ENCODE assay signal across 1 cellular context in the genomic region with DNA sequence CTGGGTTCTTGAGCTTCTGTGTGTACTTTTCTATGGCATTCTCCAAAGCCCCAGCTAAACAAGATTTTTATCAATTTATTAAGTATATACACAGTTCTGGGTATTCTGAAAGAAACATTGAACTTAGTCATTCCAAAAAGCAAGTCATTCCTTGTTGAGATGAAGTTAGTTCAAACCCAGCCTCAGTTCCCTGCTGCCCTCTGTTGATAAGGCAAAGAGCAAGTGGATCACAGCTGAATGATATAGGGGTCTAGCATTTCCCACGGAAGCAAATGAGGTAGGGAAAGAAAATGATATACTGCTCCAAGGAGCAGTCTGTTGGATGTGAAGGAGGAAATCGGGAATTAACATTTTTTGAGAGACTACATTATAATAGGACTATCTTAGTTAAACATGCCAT.
TF ChIP-seq lines count a peak whose summit lies in the region.

No MANE protein-coding gene starts in this region.

TF ChIP-seq in WTC11, 78 proteins besides CTCF, POLR2A, EP300 and RAD21 (continued from another document):
- TF ChIP-seq, protein P1, sequence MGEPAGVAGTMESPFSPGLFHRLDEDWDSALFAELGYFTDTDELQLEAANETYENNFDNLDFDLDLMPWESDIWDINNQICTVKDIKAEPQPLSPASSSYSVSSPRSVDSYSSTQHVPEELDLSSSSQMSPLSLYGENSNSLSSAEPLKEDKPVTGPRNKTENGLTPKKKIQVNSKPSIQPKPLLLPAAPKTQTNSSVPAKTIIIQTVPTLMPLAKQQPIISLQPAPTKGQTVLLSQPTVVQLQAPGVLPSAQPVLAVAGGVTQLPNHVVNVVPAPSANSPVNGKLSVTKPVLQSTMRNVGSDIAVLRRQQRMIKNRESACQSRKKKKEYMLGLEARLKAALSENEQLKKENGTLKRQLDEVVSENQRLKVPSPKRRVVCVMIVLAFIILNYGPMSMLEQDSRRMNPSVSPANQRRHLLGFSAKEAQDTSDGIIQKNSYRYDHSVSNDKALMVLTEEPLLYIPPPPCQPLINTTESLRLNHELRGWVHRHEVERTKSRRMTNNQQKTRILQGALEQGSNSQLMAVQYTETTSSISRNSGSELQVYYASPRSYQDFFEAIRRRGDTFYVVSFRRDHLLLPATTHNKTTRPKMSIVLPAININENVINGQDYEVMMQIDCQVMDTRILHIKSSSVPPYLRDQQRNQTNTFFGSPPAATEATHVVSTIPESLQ (CRISPR knock-in tag; IDR thresholded peaks at IDR 0.05), result no peak
- TF ChIP-seq, protein P2, sequence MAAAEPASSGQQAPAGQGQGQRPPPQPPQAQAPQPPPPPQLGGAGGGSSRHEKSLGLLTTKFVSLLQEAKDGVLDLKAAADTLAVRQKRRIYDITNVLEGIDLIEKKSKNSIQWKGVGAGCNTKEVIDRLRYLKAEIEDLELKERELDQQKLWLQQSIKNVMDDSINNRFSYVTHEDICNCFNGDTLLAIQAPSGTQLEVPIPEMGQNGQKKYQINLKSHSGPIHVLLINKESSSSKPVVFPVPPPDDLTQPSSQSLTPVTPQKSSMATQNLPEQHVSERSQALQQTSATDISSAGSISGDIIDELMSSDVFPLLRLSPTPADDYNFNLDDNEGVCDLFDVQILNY (CRISPR knock-in tag; IDR thresholded peaks at IDR 0.05), result no peak
- TF ChIP-seq ZNF317 (CRISPR knock-in tag; IDR thresholded peaks at IDR 0.05; ENCODE audit: borderline replicate concordance, low read depth) (no peak), CBFB (CRISPR knock-in tag; IDR thresholded peaks at IDR 0.05; ENCODE audit: low read depth) (no peak), SMAD3 (CRISPR knock-in tag; IDR thresholded peaks at IDR 0.05; ENCODE audit: borderline replicate concordance) (no peak), IRF2 (CRISPR knock-in tag; IDR thresholded peaks at IDR 0.05; ENCODE audit: borderline replicate concordance, low read depth) (no peak), HMGA2 (CRISPR knock-in tag; IDR thresholded peaks at IDR 0.05) (no peak), TCF7 (CRISPR knock-in tag; IDR thresholded peaks at IDR 0.05; ENCODE audit: low read depth) (no peak), TP53 (CRISPR knock-in tag; IDR thresholded peaks at IDR 0.05) (no peak), ELF4 (CRISPR knock-in tag; IDR thresholded peaks at IDR 0.05; ENCODE audit: low read depth) (no peak), JUN (CRISPR knock-in tag; IDR thresholded peaks at IDR 0.05) (no peak), OVOL2 (CRISPR knock-in tag; IDR thresholded peaks at IDR 0.05; ENCODE audit: borderline replicate concordance) (no peak), ZNF671 (CRISPR knock-in tag; IDR thresholded peaks at IDR 0.05) (no peak)
- TF ChIP-seq, protein P3, sequence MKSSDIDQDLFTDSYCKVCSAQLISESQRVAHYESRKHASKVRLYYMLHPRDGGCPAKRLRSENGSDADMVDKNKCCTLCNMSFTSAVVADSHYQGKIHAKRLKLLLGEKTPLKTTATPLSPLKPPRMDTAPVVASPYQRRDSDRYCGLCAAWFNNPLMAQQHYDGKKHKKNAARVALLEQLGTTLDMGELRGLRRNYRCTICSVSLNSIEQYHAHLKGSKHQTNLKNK (CRISPR knock-in tag; IDR thresholded peaks at IDR 0.05), result no peak
- TF ChIP-seq, protein P4, sequence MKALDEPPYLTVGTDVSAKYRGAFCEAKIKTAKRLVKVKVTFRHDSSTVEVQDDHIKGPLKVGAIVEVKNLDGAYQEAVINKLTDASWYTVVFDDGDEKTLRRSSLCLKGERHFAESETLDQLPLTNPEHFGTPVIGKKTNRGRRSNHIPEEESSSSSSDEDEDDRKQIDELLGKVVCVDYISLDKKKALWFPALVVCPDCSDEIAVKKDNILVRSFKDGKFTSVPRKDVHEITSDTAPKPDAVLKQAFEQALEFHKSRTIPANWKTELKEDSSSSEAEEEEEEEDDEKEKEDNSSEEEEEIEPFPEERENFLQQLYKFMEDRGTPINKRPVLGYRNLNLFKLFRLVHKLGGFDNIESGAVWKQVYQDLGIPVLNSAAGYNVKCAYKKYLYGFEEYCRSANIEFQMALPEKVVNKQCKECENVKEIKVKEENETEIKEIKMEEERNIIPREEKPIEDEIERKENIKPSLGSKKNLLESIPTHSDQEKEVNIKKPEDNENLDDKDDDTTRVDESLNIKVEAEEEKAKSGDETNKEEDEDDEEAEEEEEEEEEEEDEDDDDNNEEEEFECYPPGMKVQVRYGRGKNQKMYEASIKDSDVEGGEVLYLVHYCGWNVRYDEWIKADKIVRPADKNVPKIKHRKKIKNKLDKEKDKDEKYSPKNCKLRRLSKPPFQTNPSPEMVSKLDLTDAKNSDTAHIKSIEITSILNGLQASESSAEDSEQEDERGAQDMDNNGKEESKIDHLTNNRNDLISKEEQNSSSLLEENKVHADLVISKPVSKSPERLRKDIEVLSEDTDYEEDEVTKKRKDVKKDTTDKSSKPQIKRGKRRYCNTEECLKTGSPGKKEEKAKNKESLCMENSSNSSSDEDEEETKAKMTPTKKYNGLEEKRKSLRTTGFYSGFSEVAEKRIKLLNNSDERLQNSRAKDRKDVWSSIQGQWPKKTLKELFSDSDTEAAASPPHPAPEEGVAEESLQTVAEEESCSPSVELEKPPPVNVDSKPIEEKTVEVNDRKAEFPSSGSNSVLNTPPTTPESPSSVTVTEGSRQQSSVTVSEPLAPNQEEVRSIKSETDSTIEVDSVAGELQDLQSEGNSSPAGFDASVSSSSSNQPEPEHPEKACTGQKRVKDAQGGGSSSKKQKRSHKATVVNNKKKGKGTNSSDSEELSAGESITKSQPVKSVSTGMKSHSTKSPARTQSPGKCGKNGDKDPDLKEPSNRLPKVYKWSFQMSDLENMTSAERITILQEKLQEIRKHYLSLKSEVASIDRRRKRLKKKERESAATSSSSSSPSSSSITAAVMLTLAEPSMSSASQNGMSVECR (CRISPR knock-in tag; IDR thresholded peaks at IDR 0.05; ENCODE audit: borderline replicate concordance), result no peak
